ENCODE assay signal across 9 cellular contexts in the genomic region with DNA sequence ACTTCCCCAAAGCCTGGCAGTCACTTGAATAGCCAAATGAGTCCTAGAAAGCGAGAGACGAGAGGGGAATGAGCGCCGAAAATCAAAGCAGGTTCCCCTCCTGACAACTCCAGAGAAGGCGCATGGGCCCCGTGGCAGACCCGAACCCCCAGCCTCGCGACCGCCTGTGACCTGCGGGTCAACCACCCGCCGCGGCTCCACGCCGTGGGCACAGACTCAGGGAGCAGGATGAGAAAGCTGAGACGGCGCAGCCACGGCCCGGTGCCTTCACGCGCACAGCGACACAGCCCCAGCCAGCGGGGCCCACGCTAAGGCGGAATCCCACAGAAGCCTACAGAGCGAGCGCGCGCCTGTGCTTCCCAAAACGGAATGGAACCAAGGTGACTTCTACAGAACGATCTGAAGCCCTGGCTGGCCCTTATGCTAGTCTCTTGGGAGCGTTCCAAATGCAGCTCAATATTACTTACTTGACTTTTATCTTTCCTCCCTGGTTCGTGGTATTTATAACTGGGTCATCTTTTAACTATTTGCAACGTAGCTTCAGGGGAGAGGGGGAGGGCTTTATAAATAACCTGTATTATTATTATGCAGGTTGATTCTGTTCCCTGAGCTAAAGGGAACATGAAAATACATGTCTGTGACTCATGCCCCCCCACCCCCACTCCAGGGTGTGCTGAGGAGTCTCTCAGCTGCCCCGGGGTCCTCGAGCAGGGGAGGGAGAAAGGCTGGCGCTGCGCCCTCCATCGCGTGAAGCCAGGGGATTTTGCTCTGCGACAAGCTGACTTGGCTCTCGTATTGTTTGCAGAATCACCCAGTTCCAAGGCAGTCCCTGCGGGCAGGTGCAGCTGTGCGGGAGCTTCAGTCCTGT. TPM values are rescaled to one million over a fixed set of nuclear protein-coding genes. Genes with fewer than 3 reads are reported as not detected.
DNase-seq lines count a peak whose midpoint lies in the region; ATAC-seq and TF ChIP-seq lines count a peak whose summit lies in the region.
"Had no signal": no experiment of that assay in that cellular context is flagged by ENCODE, and none has a peak within 500 bp of the region (broad histone marks: within the 10 kb centered on the region; RNA-seq: fewer than 3 reads in every experiment).

No MANE protein-coding gene starts in this region.

- peaks cover 83% of the 10 kb centered on the region for H3K27me3 ChIP-seq in CD4-positive, alpha-beta T cell (ENCODE audit: control insufficient read depth, insufficient read depth, low read length)

- CTCF ChIA-PET in CD4-positive, alpha-beta T cell (lab: Charles Lee): no interaction called here

- TF ChIP-seq CTCF in CD4-positive, alpha-beta T cell (IDR thresholded peaks at IDR 0.05): no peak

- H3K27ac ChIP-seq in CD4-positive, alpha-beta T cell (ENCODE audit: low read depth, low read length): no peak overlapping the region
- H3K27ac ChIP-seq: gastrocnemius medialis had no signal

- POLR2A ChIA-PET in CD4-positive, alpha-beta T cell (lab: Charles Lee): interaction anchor here (0.6 to 3.2 kb wide), 6 partner anchors 10 to 411 kb away, joined by 3 to 18 read pairs (median 4); a partner anchor contains a TSS

- peak in 1 of 10 experiments; percentile 36 for DNase-seq in CD4-positive, alpha-beta T cell
- peak; percentile 68 for DNase-seq in NCI-H1436 (lab: John Stamatoyannopoulos, UW)
- DNase-seq in immature natural killer cell: no peak
- no peak for DNase-seq in MV-4-11 (lab: John Stamatoyannopoulos, UW)
- no peak for DNase-seq in HuH-7 (ENCODE audit: low spot score)
- DNase-seq: gastrocnemius medialis had no signal

- peak overlapping the region; percentile 62 for H3K4me3 Mint-ChIP-seq in CD4-positive, alpha-beta T cell
- peak overlapping the region; percentile 65 for H3K4me3 Mint-ChIP-seq in activated T-helper 17 cell treated with anti-CD3 and anti-CD28 coated beads, Interleukin-2, amount 50 U/mL, for 72 hours
- H3K4me3 Mint-ChIP-seq in immature natural killer cell: peak overlapping the region in 3 of 5 donors; percentile 44 to 51 (median 47)

- H3K9me3 Mint-ChIP-seq in CD4-positive, alpha-beta T cell: no peaks in the 10 kb centered on the region
- no peaks in the 10 kb centered on the region for H3K9me3 Mint-ChIP-seq in activated T-helper 17 cell treated with anti-CD3 and anti-CD28 coated beads, Interleukin-2, amount 50 U/mL, for 72 hours
- H3K9me3 Mint-ChIP-seq in immature natural killer cell: peaks cover 5 to 16% (median 11%) of the 10 kb centered on the region in 6 donors

- H3K36me3 Mint-ChIP-seq in CD4-positive, alpha-beta T cell (ENCODE audit: low read depth): no peaks in the 10 kb centered on the region
- H3K36me3 Mint-ChIP-seq in activated T-helper 17 cell treated with anti-CD3 and anti-CD28 coated beads, Interleukin-2, amount 50 U/mL, for 72 hours (ENCODE audit: low read depth): no peaks in the 10 kb centered on the region
- H3K36me3 Mint-ChIP-seq in immature natural killer cell: peaks cover 0 to 3% (median 0%) of the 10 kb centered on the region in 3 donors

- ATAC-seq in CD4-positive, alpha-beta T cell (ENCODE audit: poor library complexity): peak; percentile 59
- ATAC-seq in activated T-helper 17 cell treated with anti-CD3 and anti-CD28 coated beads, Interleukin-2, amount 50 U/mL, for 72 hours (replicated peaks): peak; percentile 50
- no peak for ATAC-seq in HG03159 (IDR thresholded peaks at IDR 0.05; ENCODE audit: unreplicated experiment)
- no peak for ATAC-seq in GM19328 (IDR thresholded peaks at IDR 0.05; ENCODE audit: unreplicated experiment)
- ATAC-seq: gastrocnemius medialis had no signal

- peaks cover 7% of the 10 kb centered on the region for H3K9me3 ChIP-seq in CD4-positive, alpha-beta T cell (ENCODE audit: control insufficient read depth, low read length)
- H3K9me3 ChIP-seq: gastrocnemius medialis had no signal

- H3K27ac Mint-ChIP-seq in CD4-positive, alpha-beta T cell: no peak overlapping the region
- no peak overlapping the region for H3K27ac Mint-ChIP-seq in activated T-helper 17 cell treated with anti-CD3 and anti-CD28 coated beads, Interleukin-2, amount 50 U/mL, for 72 hours
- no peak overlapping the region for H3K27ac Mint-ChIP-seq in immature natural killer cell

- peaks cover 30% of the 10 kb centered on the region for H3K4me1 Mint-ChIP-seq in CD4-positive, alpha-beta T cell (ENCODE audit: low read depth)
- H3K4me1 Mint-ChIP-seq in activated T-helper 17 cell treated with anti-CD3 and anti-CD28 coated beads, Interleukin-2, amount 50 U/mL, for 72 hours: peaks cover 18% of the 10 kb centered on the region
- H3K4me1 Mint-ChIP-seq in immature natural killer cell: peaks cover 18% of the 10 kb centered on the region in 2 donors

- peaks cover 93% of the 10 kb centered on the region for H3K27me3 Mint-ChIP-seq in CD4-positive, alpha-beta T cell
- H3K27me3 Mint-ChIP-seq in activated T-helper 17 cell treated with anti-CD3 and anti-CD28 coated beads, Interleukin-2, amount 50 U/mL, for 72 hours: peaks cover 44% of the 10 kb centered on the region
- H3K27me3 Mint-ChIP-seq in immature natural killer cell (ENCODE audit: low read depth in 3 of 3): peaks cover 28 to 46% (median 41%) of the 10 kb centered on the region in 3 donors

- intact Hi-C loops in CD4-positive, alpha-beta T cell (cut with DNase I, micrococcal nuclease): no loop called here

RNA-seq across cellular contexts. Expression of a gene that starts 1.7 kb away (rescaled TPM):
- not detected for total RNA-seq in CD4-positive, alpha-beta T cell
- under 1 TPM in 1 of 2 donors, not detected in 1; 0.08 TPM for total RNA-seq in activated T-helper 17 cell treated with anti-CD3 and anti-CD28 coated beads, Interleukin-2, amount 50 U/mL, for 72 hours
- polyA plus RNA-seq in immature natural killer cell: not detected
- total RNA-seq: gastrocnemius medialis had no signal

RNA-seq across cellular contexts. Expression of a gene that starts 12.7 kb away (rescaled TPM):
- not detected for total RNA-seq in CD4-positive, alpha-beta T cell
- total RNA-seq in activated T-helper 17 cell treated with anti-CD3 and anti-CD28 coated beads, Interleukin-2, amount 50 U/mL, for 72 hours: not detected
- polyA plus RNA-seq in immature natural killer cell: not detected
- total RNA-seq: gastrocnemius medialis had no signal

RNA-seq across cellular contexts. Expression of a gene that starts 27.7 kb away (rescaled TPM):
- total RNA-seq in CD4-positive, alpha-beta T cell: not detected
- total RNA-seq in activated T-helper 17 cell treated with anti-CD3 and anti-CD28 coated beads, Interleukin-2, amount 50 U/mL, for 72 hours: not detected
- not detected for polyA plus RNA-seq in immature natural killer cell
- total RNA-seq: gastrocnemius medialis had no signal

RNA-seq across cellular contexts. Expression of a gene that starts 42.9 kb away (rescaled TPM):
- total RNA-seq in CD4-positive, alpha-beta T cell: not detected
- not detected for total RNA-seq in activated T-helper 17 cell treated with anti-CD3 and anti-CD28 coated beads, Interleukin-2, amount 50 U/mL, for 72 hours
- polyA plus RNA-seq in immature natural killer cell: not detected
- total RNA-seq: gastrocnemius medialis had no signal

RNA-seq across cellular contexts. Expression of a gene that starts 51.9 kb away (rescaled TPM):
- not detected for total RNA-seq in CD4-positive, alpha-beta T cell
- total RNA-seq in activated T-helper 17 cell treated with anti-CD3 and anti-CD28 coated beads, Interleukin-2, amount 50 U/mL, for 72 hours: not detected
- polyA plus RNA-seq in immature natural killer cell: 1 to 10 TPM in 1 of 3 donors, not detected in 2; 1.3 TPM
- total RNA-seq: gastrocnemius medialis had no signal

Comparison
In these comparisons a context has a peak if more than half of its experiments do, and no peak if none do; other contexts are left out.
1. ATAC-seq: peak in CD4-positive, alpha-beta T cell (single experiment) and activated T-helper 17 cell treated with anti-CD3 and anti-CD28 coated beads, Interleukin-2, amount 50 U/mL, for 72 hours (single experiment); none in HG03159 (single experiment) and GM19328 (single experiment).
2. Peak in every context shown above with its lines, with median percentiles within 50 percentile points of each other: H3K4me3 Mint-ChIP-seq.